24 cellular contexts compared by ENCODE assay signal in the genomic region with DNA sequence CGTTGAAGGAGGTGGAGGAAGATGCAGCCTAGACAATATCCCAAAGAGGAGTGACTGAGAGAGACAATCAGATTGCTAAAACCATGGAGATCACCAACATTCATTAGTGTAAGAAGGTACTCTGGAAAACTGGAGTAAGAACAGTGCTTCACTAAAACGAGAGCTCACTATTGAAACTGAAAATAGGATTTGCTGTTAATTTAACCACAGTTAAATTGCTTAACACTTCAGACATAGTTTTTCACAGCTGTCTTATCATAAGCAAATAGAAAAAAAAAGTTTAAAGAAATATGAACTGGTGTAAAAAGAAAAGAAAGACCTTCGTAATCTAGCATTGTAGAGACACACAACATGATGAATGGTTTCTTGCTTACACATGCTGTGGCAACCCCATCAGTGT.
DNase-seq lines count a peak whose midpoint lies in the region; ATAC-seq and TF ChIP-seq lines count a peak whose summit lies in the region.
"Had no signal": no experiment of that assay in that cellular context is flagged by ENCODE, and none has a peak within 500 bp of the region (broad histone marks: within the 10 kb centered on the region; RNA-seq: fewer than 3 reads in every experiment).

No MANE protein-coding gene starts in this region.

- no peak overlapping the region for H3K4me3 Mint-ChIP-seq in effector memory CD8-positive, alpha-beta T cell
- H3K4me3 Mint-ChIP-seq: CD14-positive monocyte; CD4-positive, alpha-beta T cell; CD8-positive, alpha-beta memory T cell; GM23338; H9 had no signal

- H4K20me1 ChIP-seq in MM.1S (ENCODE audit: insufficient read depth, low read length) (no peaks in the 10 kb centered on the region), OCI-LY3 (ENCODE audit: insufficient read depth, low read length) (no peaks in the 10 kb centered on the region)
- H4K20me1 ChIP-seq: BLaER1 treated with 17β-estradiol and CSF1 and Interleukin-3, amounts not matched to agents 10 nM and 100 nM had no signal

- H3K4me1 Mint-ChIP-seq in effector memory CD8-positive, alpha-beta T cell (ENCODE audit: low read depth in 2 of 2), result no peaks in the 10 kb centered on the region
- H3K4me1 Mint-ChIP-seq: CD14-positive monocyte; CD8-positive, alpha-beta memory T cell; GM23338 had no signal

- H3K9me3 Mint-ChIP-seq in effector memory CD8-positive, alpha-beta T cell, result peaks cover 0 to 8% of the 10 kb centered on the region in 2 donors
- H3K9me3 Mint-ChIP-seq: GM23338, H9 had no signal

- no peaks in the 10 kb centered on the region for H3K9me2 ChIP-seq in MM.1S (replicated peaks; ENCODE audit: insufficient read depth, low read length)

- H3K27me3 ChIP-seq in ACC112 (ENCODE audit: insufficient read depth, low read length) (no peaks in the 10 kb centered on the region), MM.1S (replicated peaks; ENCODE audit: insufficient read depth, low read length) (no peaks in the 10 kb centered on the region), OCI-LY3 (ENCODE audit: low read depth, low read length) (no peaks in the 10 kb centered on the region)
- H3K27me3 ChIP-seq: BE2C; BLaER1 treated with 17β-estradiol and CSF1 and Interleukin-3, amounts not matched to agents 10 nM and 100 nM had no signal

- H3K9me3 ChIP-seq in MM.1S (replicated peaks; ENCODE audit: insufficient read depth, low read length) (no peaks in the 10 kb centered on the region), OCI-LY3 (ENCODE audit: insufficient read depth, low read length) (no peaks in the 10 kb centered on the region)
- H3K9me3 ChIP-seq: BE2C; BLaER1 treated with 17β-estradiol and CSF1 and Interleukin-3, amounts not matched to agents 10 nM and 100 nM had no signal

- H3K36me3 ChIP-seq in ACC112 (ENCODE audit: insufficient read depth, low read length), result no peaks in the 10 kb centered on the region
- no peaks in the 10 kb centered on the region for H3K36me3 ChIP-seq in MM.1S (replicated peaks; ENCODE audit: insufficient read depth, low read length)
- no peaks in the 10 kb centered on the region for H3K36me3 ChIP-seq in OCI-LY3 (replicated peaks; ENCODE audit: low read depth, low read length)
- H3K36me3 ChIP-seq: BE2C; BLaER1 treated with 17β-estradiol and CSF1 and Interleukin-3, amounts not matched to agents 10 nM and 100 nM had no signal

- H3K4me1 ChIP-seq in ACC112 (ENCODE audit: control insufficient read depth, insufficient read depth, low read length, unreplicated experiment) (no peaks in the 10 kb centered on the region), MM.1S (ENCODE audit: low read length) (peaks cover 14% of the 10 kb centered on the region), OCI-LY3 (ENCODE audit: low read length) (peaks cover 6% of the 10 kb centered on the region; the same call in 1 of the 2 replicates)
- H3K4me1 ChIP-seq: BE2C; BLaER1 treated with 17β-estradiol and CSF1 and Interleukin-3, amounts not matched to agents 10 nM and 100 nM had no signal

- no peak for ATAC-seq in GM19467 (IDR thresholded peaks at IDR 0.05; ENCODE audit: unreplicated experiment)
- no peak for ATAC-seq in HG03280 (IDR thresholded peaks at IDR 0.05; ENCODE audit: unreplicated experiment)
- ATAC-seq in effector memory CD8-positive, alpha-beta T cell (replicated peaks), result no peak
- ATAC-seq: GM12878, GM23338, HCT116 had no signal

- TF ChIP-seq CTCF in MM.1S (IDR thresholded peaks at IDR 0.05; ENCODE audit: low read length), result no peak
- no peak for TF ChIP-seq CTCF in OCI-LY3 (IDR thresholded peaks at IDR 0.05; ENCODE audit: low read depth, low read length)

- H2AFZ ChIP-seq in ACC112 (ENCODE audit: low read length, unreplicated experiment) (peak overlapping the region; percentile 71), MM.1S (ENCODE audit: low read length) (peak overlapping the region; percentile 59; the same call in 1 of the 2 replicates), OCI-LY3 (ENCODE audit: low read depth, low read length) (no peak overlapping the region)
- H2AFZ ChIP-seq: GM23338 had no signal

- H3K9ac ChIP-seq in MM.1S (ENCODE audit: low read length) (no peak overlapping the region; the same call in 1 of the 2 replicates), OCI-LY3 (ENCODE audit: low read length) (no peak overlapping the region)
- H3K9ac ChIP-seq: BLaER1 treated with 17β-estradiol and CSF1 and Interleukin-3, amounts not matched to agents 10 nM and 100 nM had no signal

- no peak overlapping the region for H3K27ac Mint-ChIP-seq in effector memory CD8-positive, alpha-beta T cell
- H3K27ac Mint-ChIP-seq: CD14-positive monocyte; CD4-positive, alpha-beta T cell; CD8-positive, alpha-beta memory T cell; GM23338; H9 had no signal

- H3K4me2 ChIP-seq in MM.1S (ENCODE audit: low read depth, low read length), result peak overlapping the region; percentile 74
- peak overlapping the region; percentile 30; the same call in 1 of the 2 replicates for H3K4me2 ChIP-seq in OCI-LY3 (ENCODE audit: low read length)
- H3K4me2 ChIP-seq: BLaER1 treated with 17β-estradiol and CSF1 and Interleukin-3, amounts not matched to agents 10 nM and 100 nM; GM23338 had no signal

- no peaks in the 10 kb centered on the region for H3K27me3 Mint-ChIP-seq in effector memory CD8-positive, alpha-beta T cell
- H3K27me3 Mint-ChIP-seq: CD4-positive, alpha-beta T cell; CD8-positive, alpha-beta memory T cell had no signal

- DNase-seq in MM.1S, result peak; percentile 52
- DNase-seq in amniotic epithelial cell (ENCODE audit: low read depth), result peak; percentile 6
- DNase-seq in T1000 (lab: John Stamatoyannopoulos, UW), result no peak
- DNase-seq in effector memory CD8-positive, alpha-beta T cell, result no peak
- DNase-seq: ACHN; AML-193; BE2C; CD4-positive, alpha-beta T cell; CD8-positive, alpha-beta memory T cell; DMS 273 treated with DMSO at 0.1 percent for 48 hours; DMS79; EL; GDM1; H9 had no signal

- H3K27ac ChIP-seq in ACC112 (ENCODE audit: low read depth, low read length) (no peak overlapping the region), MM.1S (ENCODE audit: low read length) (peak overlapping the region; percentile 28; the same call in 1 of the 2 replicates), OCI-LY3 (ENCODE audit: low read length) (no peak overlapping the region)
- H3K27ac ChIP-seq: 22Rv1; BLaER1 treated with 17β-estradiol and CSF1 and Interleukin-3, amounts not matched to agents 10 nM and 100 nM had no signal

- no peaks in the 10 kb centered on the region for H3K36me3 Mint-ChIP-seq in effector memory CD8-positive, alpha-beta T cell (ENCODE audit: insufficient read depth)
- H3K36me3 Mint-ChIP-seq: CD14-positive monocyte; CD8-positive, alpha-beta memory T cell had no signal

- no peaks in the 10 kb centered on the region for H3F3A ChIP-seq in MM.1S (ENCODE audit: insufficient read depth, low read length)

- H3K4me3 ChIP-seq in ACC112 (ENCODE audit: low read depth, low read length) (peak overlapping the region; percentile 37; the same call in 1 of the 2 replicates), MM.1S (ENCODE audit: low read length) (peak overlapping the region; percentile 36), OCI-LY3 (ENCODE audit: low read length) (no peak overlapping the region)
- H3K4me3 ChIP-seq: BLaER1 treated with 17β-estradiol and CSF1 and Interleukin-3, amounts not matched to agents 10 nM and 100 nM; GM12878; GM23338 had no signal

- no peaks in the 10 kb centered on the region for H3K79me2 ChIP-seq in ACC112 (ENCODE audit: control insufficient read depth, insufficient read depth, low read length, unreplicated experiment)
- H3K79me2 ChIP-seq in MM.1S (ENCODE audit: low read length), result no peaks in the 10 kb centered on the region
- H3K79me2 ChIP-seq in OCI-LY3 (ENCODE audit: low read length), result no peaks in the 10 kb centered on the region

Comparison
In these comparisons a context has a peak if more than half of its experiments do, and no peak if none do; other contexts are left out.
1. DNase-seq: peak in MM.1S (single experiment) and amniotic epithelial cell (single experiment); none in T1000 (single experiment) and effector memory CD8-positive, alpha-beta T cell (0 of 3).